Comparison of ENCODE assay signal across 23 cellular contexts in the genomic region with DNA sequence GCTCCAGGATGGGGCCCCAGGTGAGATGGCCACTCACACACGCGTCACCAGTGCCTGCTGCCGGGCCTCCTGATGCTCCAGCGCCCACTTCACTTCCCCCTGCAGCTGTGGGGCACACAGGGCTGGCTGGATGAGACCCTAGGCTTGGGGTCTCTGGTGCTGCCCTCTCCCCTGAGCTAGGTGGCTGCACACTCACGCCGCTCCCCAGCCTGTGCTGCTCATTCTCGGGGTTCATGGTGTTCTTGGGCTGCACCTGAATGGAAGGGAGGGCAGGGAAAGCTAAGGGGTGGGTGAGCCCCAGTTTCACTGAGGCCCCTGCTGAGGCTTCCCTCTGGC. TPM values are rescaled to one million over a fixed set of nuclear protein-coding genes. Genes with fewer than 3 reads are reported as not detected.
"Had no signal": no experiment of that assay in that cellular context is flagged by ENCODE, and none has a peak within 500 bp of the region (broad histone marks: within the 10 kb centered on the region; RNA-seq: fewer than 3 reads in every experiment).

No MANE protein-coding gene starts in this region.

- H3K36me3 Mint-ChIP-seq: activated naive CD8-positive, alpha-beta T cell treated with anti-CD3 and anti-CD28 coated beads for 36 hours; naive thymus-derived CD4-positive, alpha-beta T cell had no signal

- H3K4me3 Mint-ChIP-seq: activated naive CD8-positive, alpha-beta T cell treated with anti-CD3 and anti-CD28 coated beads for 36 hours; endodermal cell; stimulated activated naive CD8-positive, alpha-beta T cell treated with anti-CD3 and anti-CD28 coated beads, Interleukin-15, amount 100 ng/mL, for 72 hours had no signal

- H3K9me3 Mint-ChIP-seq: activated naive CD8-positive, alpha-beta T cell treated with anti-CD3 and anti-CD28 coated beads for 36 hours; endodermal cell; naive thymus-derived CD4-positive, alpha-beta T cell; stimulated activated naive CD8-positive, alpha-beta T cell treated with anti-CD3 and anti-CD28 coated beads, Interleukin-15, amount 100 ng/mL, for 72 hours had no signal

- H3K27me3 Mint-ChIP-seq: activated naive CD8-positive, alpha-beta T cell treated with anti-CD3 and anti-CD28 coated beads for 36 hours; stimulated activated naive CD8-positive, alpha-beta T cell treated with anti-CD3 and anti-CD28 coated beads, Interleukin-15, amount 100 ng/mL, for 72 hours had no signal

- H3K27ac ChIP-seq: coronary artery, heart left ventricle, neutrophil, pancreas, psoas muscle, right atrium auricular region, suprapubic skin, tibial nerve had no signal

- H3K27me3 ChIP-seq: pancreas, right atrium auricular region had no signal

- H3K4me3 ChIP-seq: coronary artery, heart left ventricle, lung, pancreas, psoas muscle, right atrium auricular region, suprapubic skin, tibial nerve had no signal

- H3K9me3 ChIP-seq: heart left ventricle, neutrophil, pancreas, psoas muscle, right atrium auricular region, suprapubic skin, tibial nerve had no signal

- H3K27ac Mint-ChIP-seq: activated naive CD8-positive, alpha-beta T cell treated with anti-CD3 and anti-CD28 coated beads for 36 hours; endodermal cell; stimulated activated naive CD8-positive, alpha-beta T cell treated with anti-CD3 and anti-CD28 coated beads, Interleukin-15, amount 100 ng/mL, for 72 hours had no signal

- ATAC-seq: heart left ventricle; left colon; naive thymus-derived CD4-positive, alpha-beta T cell; pancreas; psoas muscle; stimulated activated naive CD8-positive, alpha-beta T cell treated with anti-CD3 and anti-CD28 coated beads, Interleukin-15, amount 100 ng/mL, for 72 hours had no signal

- H3K36me3 ChIP-seq: pancreas, right atrium auricular region, suprapubic skin had no signal

- DNase-seq: activated CD4-positive, alpha-beta T cell treated with anti-CD3 and anti-CD28 coated beads for 1 hour; activated CD4-positive, alpha-beta T cell treated with anti-CD3 and anti-CD28 coated beads, Interleukin-2, amount 50 U/mL, for 4 hours; activated CD8-positive, alpha-beta memory T cell treated with anti-CD3 and anti-CD28 coated beads for 24 hours; activated CD8-positive, alpha-beta memory T cell treated with anti-CD3 and anti-CD28 coated beads, Interleukin-2, amount 50 U/mL, for 48 hours; activated naive CD4-positive, alpha-beta T cell treated with Interleukin-2 at 50 U/mL for 16 hours; activated naive CD8-positive, alpha-beta T cell treated with anti-CD3 and anti-CD28 coated beads for 36 hours; activated T-cell treated with anti-CD3 and anti-CD28 coated beads, Interleukin-2, amount 50 U/mL, for 48 hours; cerebellar nuclear complex; endodermal cell; heart left ventricle; left colon; naive thymus-derived CD4-positive, alpha-beta T cell; psoas muscle; stimulated activated CD4-positive, alpha-beta T cell treated with anti-CD3 and anti-CD28 coated beads, Interleukin-4, amount 100 ng/mL, for 4 hours; stimulated activated naive CD8-positive, alpha-beta T cell treated with anti-CD3 and anti-CD28 coated beads, Interleukin-15, amount 100 ng/mL, for 72 hours; T-helper 1 cell had no signal

RNA-seq across cellular contexts. Expression of a gene that starts 1.2 kb away (rescaled TPM):
- polyA plus RNA-seq: naive thymus-derived CD4-positive, alpha-beta T cell had no signal
